Comparison of ENCODE assay signal across 29 cellular contexts in genomic region chrX:26100421-26100920, GRCh38. TPM values are rescaled to one million over a fixed set of nuclear protein-coding genes. Genes with fewer than 3 reads are reported as not detected.
"Had no signal": no experiment of that assay in that cellular context is flagged by ENCODE, and none has a peak within 500 bp of the region (broad histone marks: within the 10 kb centered on the region; RNA-seq: fewer than 3 reads in every experiment).

No MANE protein-coding gene starts in this region.

- H3K27ac ChIP-seq: dorsolateral prefrontal cortex, epithelial cell of prostate, esophagus muscularis mucosa, foreskin keratinocyte, hepatocyte, stomach, thoracic aorta, transverse colon had no signal

- H3K9me3 ChIP-seq: esophagus muscularis mucosa, stomach, thoracic aorta, transverse colon had no signal

- H3K36me3 Mint-ChIP-seq: naive thymus-derived CD4-positive, alpha-beta T cell had no signal

- FAIRE-seq: endometrium, small intestine had no signal

- H3K36me3 ChIP-seq: esophagus muscularis mucosa, stomach, thoracic aorta, transverse colon had no signal

- ATAC-seq: foreskin keratinocyte; naive thymus-derived CD4-positive, alpha-beta T cell; right cardiac atrium had no signal

- H3K4me3 Mint-ChIP-seq: naive thymus-derived CD4-positive, alpha-beta T cell had no signal

- H3K27ac Mint-ChIP-seq: naive thymus-derived CD4-positive, alpha-beta T cell had no signal

- DNase-seq: cortex of kidney; dorsolateral prefrontal cortex; effector CD8-positive, alpha-beta T cell; foreskin keratinocyte; head of caudate nucleus; naive thymus-derived CD4-positive, alpha-beta T cell; posterior cingulate gyrus; right cardiac atrium; small intestine; stimulated activated CD4-positive, alpha-beta T cell treated with anti-CD3 and anti-CD28 coated beads, Interleukin-12 subunit alpha, Interleukin-12 subunit beta, amount 100 ng/mL, for 4 hours; stimulated activated naive CD4-positive, alpha-beta T cell; stomach; substantia nigra; transverse colon had no signal

- H3K27me3 ChIP-seq: esophagus muscularis mucosa, foreskin keratinocyte, hepatocyte, stomach, transverse colon had no signal

- H3K79me2 ChIP-seq: hepatocyte had no signal

- H3K4me2 ChIP-seq: hepatocyte had no signal

- H3K4me3 ChIP-seq: dorsolateral prefrontal cortex, esophagus muscularis mucosa, hepatocyte, stomach, thoracic aorta, transverse colon had no signal

- H3K4me1 ChIP-seq: esophagus muscularis mucosa, foreskin keratinocyte, stomach, transverse colon had no signal

- H3K27me3 Mint-ChIP-seq: naive thymus-derived CD4-positive, alpha-beta T cell had no signal

- H3K4me1 Mint-ChIP-seq: naive thymus-derived CD4-positive, alpha-beta T cell had no signal

- H2AFZ ChIP-seq: hepatocyte had no signal

RNA-seq across cellular contexts. Expression of gene MAGEB18, which starts 37.7 kb away (rescaled TPM):
- total RNA-seq: chondrocyte; dorsolateral prefrontal cortex; esophagus muscularis mucosa; foreskin keratinocyte; hepatocyte; kidney epithelial cell; liver; lung microvascular endothelial cell; mesenteric fat pad; mononuclear cell; naive thymus-derived CD4-positive, alpha-beta T cell; osteocyte; pulmonary artery endothelial cell; right cardiac atrium; stomach; thoracic aorta; transverse colon; ureter had no signal
- polyA plus RNA-seq: foreskin keratinocyte; hepatocyte; liver; naive thymus-derived CD4-positive, alpha-beta T cell; neural cell; right cardiac atrium; small intestine; stomach had no signal

RNA-seq across cellular contexts. Expression of gene MAGEB6B, which starts 59.9 kb away (rescaled TPM):
- total RNA-seq: chondrocyte; dorsolateral prefrontal cortex; esophagus muscularis mucosa; foreskin keratinocyte; hepatocyte; kidney epithelial cell; liver; lung microvascular endothelial cell; mesenteric fat pad; mononuclear cell; naive thymus-derived CD4-positive, alpha-beta T cell; osteocyte; pulmonary artery endothelial cell; right cardiac atrium; stomach; thoracic aorta; transverse colon; ureter had no signal
- polyA plus RNA-seq: foreskin keratinocyte; hepatocyte; liver; naive thymus-derived CD4-positive, alpha-beta T cell; neural cell; right cardiac atrium; small intestine; stomach had no signal
